Comparison of ENCODE assay signal across 2 cellular contexts in the genomic region with DNA sequence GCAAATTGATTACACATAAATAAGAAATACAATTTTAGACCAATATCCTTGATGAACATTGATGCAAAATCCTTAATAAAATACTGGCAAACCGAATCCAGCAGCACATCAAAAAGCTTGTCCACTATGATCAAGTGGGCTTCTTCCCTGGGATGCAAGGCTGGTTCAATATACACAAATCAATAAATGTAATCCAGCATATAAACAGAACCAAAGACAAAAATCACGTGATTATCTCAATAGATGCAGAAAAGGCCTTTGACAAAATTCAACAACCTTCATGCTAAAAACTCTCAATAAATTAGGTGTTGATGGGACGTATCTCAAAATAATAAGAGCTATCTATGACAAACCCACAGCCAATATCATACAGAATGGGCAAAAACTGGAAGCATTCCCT.
A peak's percentile ranks its signal among the peaks of the same experiment; 100 is the strongest.
DNase-seq lines count a peak whose midpoint lies in the region; ATAC-seq, FAIRE-seq and TF ChIP-seq lines count a peak whose summit lies in the region.
"Not testable (repeated sequence)": the region's sequence is repeated elsewhere in the genome, so short reads cannot be mapped to it uniquely, and the experiment has no call there.

No MANE protein-coding gene starts in this region.

- not testable (repeated sequence) for H3K9me3 ChIP-seq in K562 (replicated peaks; ENCODE audit: control insufficient read depth, insufficient read depth, low read depth, low read length); endothelial cell of umbilical vein (replicated peaks; ENCODE audit: control insufficient read depth, insufficient read depth, low read length)

- intact Hi-C loops in K562 (cut with micrococcal nuclease); endothelial cell of umbilical vein (cut with micrococcal nuclease): not testable (repeated sequence)

- DNase-seq in K562 (ENCODE audit: extremely low read depth in 1 of 4, low spot score in 3 of 4); endothelial cell of umbilical vein (ENCODE audit: low read depth, low spot score): not testable (repeated sequence)

- not testable (repeated sequence) for H3K4me3 ChIP-seq in K562; endothelial cell of umbilical vein (replicated peaks in 1 of 3; ENCODE audit: insufficient read depth in 1 of 3, low read depth in 1 of 3, low read length in 3 of 3)

- CTCF ChIA-PET in K562 (lab: Yijun Ruan, JAX; ENCODE audit: low intra/inter-chr PET ratio); endothelial cell of umbilical vein (lab: Charles Lee): not testable (repeated sequence)

- TF ChIP-seq POLR2A in K562 (conservative IDR thresholded peaks at IDR 0.05); endothelial cell of umbilical vein (IDR thresholded peaks at IDR 0.05; ENCODE audit: low read depth, low read length): not testable (repeated sequence)

- not testable (repeated sequence) for H3K4me2 ChIP-seq in K562 (ENCODE audit: insufficient read depth, low read length); endothelial cell of umbilical vein (ENCODE audit: insufficient read depth, low read length)

- not testable (repeated sequence) for H3K4me1 ChIP-seq in K562 (replicated peaks in 1 of 2; ENCODE audit: control insufficient read depth in 2 of 2, insufficient read depth in 2 of 2, low read length in 2 of 2); endothelial cell of umbilical vein (ENCODE audit: control insufficient read depth, extremely low read depth, insufficient read depth, low read length)

- not testable (repeated sequence) for H3K9me1 ChIP-seq in K562 (ENCODE audit: control insufficient read depth, insufficient read depth, low read length); endothelial cell of umbilical vein (replicated peaks; ENCODE audit: control insufficient read depth, extremely low read depth, insufficient read depth, low read length)

- not testable (repeated sequence) for H3K9ac ChIP-seq in K562 (ENCODE audit: insufficient read depth in 1 of 2, low read depth in 2 of 2, low read length in 2 of 2); endothelial cell of umbilical vein (replicated peaks; ENCODE audit: extremely low read depth, insufficient read depth, low read length)

- not testable (repeated sequence) for H2AFZ ChIP-seq in K562 (ENCODE audit: low read depth, low read length); endothelial cell of umbilical vein (ENCODE audit: low read depth, low read length)

- in situ Hi-C loops in K562 (cut with MboI) = not testable (repeated sequence)

- not testable (repeated sequence) for H4K20me1 ChIP-seq in K562 (replicated peaks; ENCODE audit: control insufficient read depth, insufficient read depth, low read length); endothelial cell of umbilical vein (replicated peaks; ENCODE audit: control insufficient read depth, extremely low read depth, insufficient read depth, low read length)

- not testable (repeated sequence) for FAIRE-seq in K562 (lab: Jason Lieb, UNC)
- FAIRE-seq in endothelial cell of umbilical vein (lab: Jason Lieb, UNC) = peak; percentile 37

- not testable (repeated sequence) for H3K27me3 ChIP-seq in K562 (ENCODE audit: control insufficient read depth in 2 of 2, insufficient read depth in 2 of 2, low read length in 2 of 2); endothelial cell of umbilical vein (ENCODE audit: control insufficient read depth in 2 of 2, insufficient read depth in 2 of 2, low read length in 2 of 2)

- not testable (repeated sequence) for TF ChIP-seq RAD21 in K562 (CRISPR knock-in tag; conservative IDR thresholded peaks at IDR 0.05 in 1 of 2, IDR thresholded peaks at IDR 0.05 in 1 of 2)

- not testable (repeated sequence) for TF ChIP-seq CTCF in K562 (IDR thresholded peaks at IDR 0.05 in 2 of 3, conservative IDR thresholded peaks at IDR 0.05 in 1 of 3; ENCODE audit: insufficient read depth in 2 of 3, low read depth in 1 of 3, low read length in 3 of 3); endothelial cell of umbilical vein (IDR thresholded peaks at IDR 0.05; ENCODE audit: extremely low read depth in 1 of 2, insufficient read depth in 1 of 2, low read depth in 1 of 2, low read length in 2 of 2)

- WGBS in K562 (ENCODE audit: insufficient coverage, low coverage, missing lambda C conversion rate) = 42% methylated on average over 2 of the region's 3 CpGs

- BruUV-seq in K562 (replicated peaks; lab: Mats Ljungman, UMichigan); endothelial cell of umbilical vein (replicated peaks; lab: Mats Ljungman, UMichigan): not testable (repeated sequence)

- H3K36me3 ChIP-seq in K562 (ENCODE audit: control insufficient read depth, insufficient read depth, low read length); endothelial cell of umbilical vein (ENCODE audit: control insufficient read depth in 2 of 2, extremely low read depth in 1 of 2, insufficient read depth in 2 of 2, low read length in 2 of 2): not testable (repeated sequence)

- dilution Hi-C loops in endothelial cell of umbilical vein (cut with MboI; ENCODE audit: extremely low pct_ligation_motif_present, low sequenced_read_pairs) = not testable (repeated sequence)

- not testable (repeated sequence) for H3K27ac ChIP-seq in K562 (ENCODE audit: extremely low read depth, low read depth, low read length); endothelial cell of umbilical vein (ENCODE audit: insufficient read depth, low read depth, low read length)

- POLR2A ChIA-PET in K562 (lab: Yijun Ruan, JAX); endothelial cell of umbilical vein (lab: Charles Lee): not testable (repeated sequence)

- TF ChIP-seq EP300 in K562 (IDR thresholded peaks at IDR 0.05; ENCODE audit: low read length) = not testable (repeated sequence)

- H3K79me2 ChIP-seq in K562 (ENCODE audit: control insufficient read depth, insufficient read depth, low read length); endothelial cell of umbilical vein (ENCODE audit: control insufficient read depth, insufficient read depth, low read length): not testable (repeated sequence)

- ATAC-seq in K562 = not testable (repeated sequence)

TF ChIP-seq in K562, 482 proteins besides CTCF, POLR2A, EP300 and RAD21:
- TF ChIP-seq ZNF324 (CRISPR knock-in tag; IDR thresholded peaks at IDR 0.05) = peak; percentile 52; the same call in 1 of the 2 replicates
- TF ChIP-seq, protein P1, sequence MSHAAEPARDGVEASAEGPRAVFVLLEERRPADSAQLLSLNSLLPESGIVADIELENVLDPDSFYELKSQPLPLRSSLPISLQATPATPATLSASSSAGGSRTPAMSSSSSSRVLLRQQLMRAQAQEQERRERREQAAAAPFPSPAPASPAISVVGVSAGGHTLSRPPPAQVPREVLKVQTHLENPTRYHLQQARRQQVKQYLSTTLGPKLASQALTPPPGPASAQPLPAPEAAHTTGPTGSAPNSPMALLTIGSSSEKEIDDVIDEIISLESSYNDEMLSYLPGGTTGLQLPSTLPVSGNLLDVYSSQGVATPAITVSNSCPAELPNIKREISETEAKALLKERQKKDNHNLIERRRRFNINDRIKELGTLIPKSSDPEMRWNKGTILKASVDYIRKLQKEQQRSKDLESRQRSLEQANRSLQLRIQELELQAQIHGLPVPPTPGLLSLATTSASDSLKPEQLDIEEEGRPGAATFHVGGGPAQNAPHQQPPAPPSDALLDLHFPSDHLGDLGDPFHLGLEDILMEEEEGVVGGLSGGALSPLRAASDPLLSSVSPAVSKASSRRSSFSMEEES (CRISPR knock-in tag; IDR thresholded peaks at IDR 0.05) = peak; percentile 78
